1 cellular context compared by ENCODE assay signal in the genomic region with DNA sequence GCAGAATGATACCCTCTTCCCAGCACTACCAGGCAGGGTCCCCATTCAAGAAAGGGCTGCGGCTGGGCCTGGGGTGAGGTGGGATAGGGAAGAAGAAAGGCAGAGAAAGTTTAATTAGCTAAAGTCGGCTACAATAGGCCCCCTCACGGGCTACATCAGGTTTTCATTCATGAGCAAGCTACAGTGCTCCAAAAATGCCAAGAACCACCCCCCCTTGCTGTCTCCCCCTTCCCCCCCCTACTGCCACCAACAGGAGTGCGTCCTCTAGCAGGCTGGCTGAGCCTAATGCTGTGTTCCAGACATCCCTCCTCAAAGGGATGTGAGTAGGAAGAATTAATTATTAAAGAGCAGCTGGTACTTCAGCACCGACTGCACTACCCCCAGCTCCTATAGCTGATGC.
TF ChIP-seq lines count a peak whose summit lies in the region.

No MANE protein-coding gene starts in this region.

TF ChIP-seq in HEK293T, 16 proteins besides CTCF, POLR2A, EP300 and RAD21 (continued from another document):
- TF ChIP-seq, protein P1, sequence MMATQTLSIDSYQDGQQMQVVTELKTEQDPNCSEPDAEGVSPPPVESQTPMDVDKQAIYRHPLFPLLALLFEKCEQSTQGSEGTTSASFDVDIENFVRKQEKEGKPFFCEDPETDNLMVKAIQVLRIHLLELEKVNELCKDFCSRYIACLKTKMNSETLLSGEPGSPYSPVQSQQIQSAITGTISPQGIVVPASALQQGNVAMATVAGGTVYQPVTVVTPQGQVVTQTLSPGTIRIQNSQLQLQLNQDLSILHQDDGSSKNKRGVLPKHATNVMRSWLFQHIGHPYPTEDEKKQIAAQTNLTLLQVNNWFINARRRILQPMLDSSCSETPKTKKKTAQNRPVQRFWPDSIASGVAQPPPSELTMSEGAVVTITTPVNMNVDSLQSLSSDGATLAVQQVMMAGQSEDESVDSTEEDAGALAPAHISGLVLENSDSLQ (IDR thresholded peaks at IDR 0.05): no peak
- TF ChIP-seq SUZ12 (IDR thresholded peaks at IDR 0.05): no peak
- no peak for TF ChIP-seq L3MBTL2 (conservative IDR thresholded peaks at IDR 0.05)
- TF ChIP-seq ZNF384 (IDR thresholded peaks at IDR 0.05): no peak
